In the genomic region with DNA sequence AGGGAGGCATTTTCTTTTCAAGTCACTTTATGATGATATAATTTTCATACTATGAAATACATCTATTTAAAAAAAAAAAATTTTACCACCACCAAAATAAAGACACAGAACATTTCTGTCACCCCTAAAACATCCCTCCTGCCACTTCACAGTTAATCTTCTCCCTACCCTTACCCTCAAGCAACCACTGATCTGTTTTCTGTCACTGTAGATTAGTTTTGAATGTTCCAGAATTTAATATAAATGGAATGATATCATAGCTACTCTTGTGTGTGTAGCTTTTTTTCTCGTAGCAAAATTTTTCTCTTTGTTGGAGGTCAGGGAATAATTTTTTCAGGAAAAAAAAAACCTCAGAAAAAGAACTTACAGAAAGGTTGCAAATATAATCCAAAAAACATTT, we compare ENCODE assay signal across 4 cellular contexts.
"Had no signal": no experiment of that assay in that cellular context is flagged by ENCODE, and none has a peak within 500 bp of the region (broad histone marks: within the 10 kb centered on the region; RNA-seq: fewer than 3 reads in every experiment).

No MANE protein-coding gene starts in this region.

- DNase-seq: H9, HCEC 1CT, IMR-90 had no signal

- H3K4me3 Mint-ChIP-seq: GM23338, H9 had no signal

- H3K4me2 ChIP-seq: GM23338 had no signal

- H3K4me3 ChIP-seq: GM23338 had no signal

- H3K27ac Mint-ChIP-seq: GM23338, H9 had no signal

- H2AFZ ChIP-seq: GM23338 had no signal

- H3K4me1 Mint-ChIP-seq: GM23338 had no signal

- ATAC-seq: GM23338 had no signal
